In the genomic region with DNA sequence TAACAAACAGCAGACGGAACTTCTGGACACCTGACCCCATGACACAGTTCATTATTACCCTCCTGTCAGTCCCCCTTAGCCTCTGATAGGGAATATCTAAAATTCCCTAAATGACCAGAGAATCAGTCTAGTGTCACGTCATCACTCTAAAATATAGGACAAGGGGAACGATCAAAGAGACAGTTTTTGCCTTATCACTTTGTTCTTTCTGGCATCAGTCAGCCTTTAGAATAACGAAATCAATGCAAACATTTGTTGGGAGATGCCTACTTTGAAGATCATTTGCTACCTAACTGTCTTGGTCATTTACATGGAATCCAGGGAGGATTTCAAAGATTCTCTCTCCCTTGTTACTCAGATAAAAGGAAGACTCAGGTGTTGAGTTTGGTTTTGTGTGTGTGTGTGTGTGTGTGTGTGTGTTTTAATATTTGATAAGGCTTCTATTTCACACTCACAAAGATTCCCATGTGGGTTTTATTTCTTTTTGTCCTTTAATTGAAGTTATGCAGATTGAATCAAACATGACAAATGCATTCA, we compare ENCODE assay signal across 1 cellular context.
TF ChIP-seq lines count a peak whose summit lies in the region.

No MANE protein-coding gene starts in this region.

TF ChIP-seq in H1, 55 proteins besides CTCF, POLR2A, EP300 and RAD21:
- TF ChIP-seq CHD1 (IDR thresholded peaks at IDR 0.05; ENCODE audit: low read depth, low read length) (no peak), BACH1 (IDR thresholded peaks at IDR 0.05; ENCODE audit: low read length) (no peak), RNF2 (IDR thresholded peaks at IDR 0.05; ENCODE audit: borderline replicate concordance, low read depth, low read length, missing control alignments, poor library complexity, severe bottlenecking) (no peak), RXRA (IDR thresholded peaks at IDR 0.05; ENCODE audit: insufficient read depth, low read depth, low read length) (no peak), KDM5A (IDR thresholded peaks at IDR 0.05; ENCODE audit: low read length) (no peak), TAF7 (optimal IDR thresholded peaks at IDR 0.05; ENCODE audit: borderline replicate concordance, low read depth, low read length) (no peak), ZNF274 (IDR thresholded peaks at IDR 0.05; ENCODE audit: borderline replicate concordance, extremely low read depth, low read length) (no peak), SP1 (IDR thresholded peaks at IDR 0.05; ENCODE audit: low read depth, low read length) (no peak), RFX5 (IDR thresholded peaks at IDR 0.05; ENCODE audit: borderline replicate concordance, low read depth, low read length) (no peak), CBX5 (IDR thresholded peaks at IDR 0.05; ENCODE audit: low read depth, low read length) (no peak), KDM1A (IDR thresholded peaks at IDR 0.05; ENCODE audit: borderline replicate concordance, low read length) (no peak), TEAD4 (IDR thresholded peaks at IDR 0.05; ENCODE audit: low read depth, low read length) (no peak), GTF2F1 (IDR thresholded peaks at IDR 0.05; ENCODE audit: borderline replicate concordance, low read depth, low read length) (no peak)
- TF ChIP-seq, protein P1, sequence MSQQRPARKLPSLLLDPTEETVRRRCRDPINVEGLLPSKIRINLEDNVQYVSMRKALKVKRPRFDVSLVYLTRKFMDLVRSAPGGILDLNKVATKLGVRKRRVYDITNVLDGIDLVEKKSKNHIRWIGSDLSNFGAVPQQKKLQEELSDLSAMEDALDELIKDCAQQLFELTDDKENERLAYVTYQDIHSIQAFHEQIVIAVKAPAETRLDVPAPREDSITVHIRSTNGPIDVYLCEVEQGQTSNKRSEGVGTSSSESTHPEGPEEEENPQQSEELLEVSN (IDR thresholded peaks at IDR 0.05) = no peak
- TF ChIP-seq, protein P2, sequence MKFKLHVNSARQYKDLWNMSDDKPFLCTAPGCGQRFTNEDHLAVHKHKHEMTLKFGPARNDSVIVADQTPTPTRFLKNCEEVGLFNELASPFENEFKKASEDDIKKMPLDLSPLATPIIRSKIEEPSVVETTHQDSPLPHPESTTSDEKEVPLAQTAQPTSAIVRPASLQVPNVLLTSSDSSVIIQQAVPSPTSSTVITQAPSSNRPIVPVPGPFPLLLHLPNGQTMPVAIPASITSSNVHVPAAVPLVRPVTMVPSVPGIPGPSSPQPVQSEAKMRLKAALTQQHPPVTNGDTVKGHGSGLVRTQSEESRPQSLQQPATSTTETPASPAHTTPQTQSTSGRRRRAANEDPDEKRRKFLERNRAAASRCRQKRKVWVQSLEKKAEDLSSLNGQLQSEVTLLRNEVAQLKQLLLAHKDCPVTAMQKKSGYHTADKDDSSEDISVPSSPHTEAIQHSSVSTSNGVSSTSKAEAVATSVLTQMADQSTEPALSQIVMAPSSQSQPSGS (IDR thresholded peaks at IDR 0.05; ENCODE audit: low read length) = no peak
